ENCODE assay signal across 9 cellular contexts in genomic region chr21:26769613-26770188, GRCh38.
DNase-seq lines count a peak whose midpoint lies in the region; ATAC-seq, FAIRE-seq and TF ChIP-seq lines count a peak whose summit lies in the region.
"Had no signal": no experiment of that assay in that cellular context is flagged by ENCODE, and none has a peak within 500 bp of the region (broad histone marks: within the 10 kb centered on the region; RNA-seq: fewer than 3 reads in every experiment).

No MANE protein-coding gene starts in this region.

- H3K4me3 ChIP-seq in BJ (ENCODE audit: low read depth, low read length) (no peak overlapping the region), Loucy (ENCODE audit: low read length, poor library complexity, severe bottlenecking) (no peak overlapping the region), astrocyte (ENCODE audit: insufficient read depth, low read depth, low read length) (no peak overlapping the region), liver (ENCODE audit: low read depth in 1 of 3, low read length in 3 of 3) (no peak overlapping the region)

- no peak overlapping the region for H3K9ac ChIP-seq in Loucy (ENCODE audit: low read depth, low read length, poor library complexity, severe bottlenecking)
- no peak overlapping the region for H3K9ac ChIP-seq in astrocyte (ENCODE audit: low read length)
- H3K9ac ChIP-seq in liver (ENCODE audit: low read depth in 1 of 2, low read length in 2 of 2) = no peak overlapping the region

- H3K9me3 ChIP-seq in Loucy (ENCODE audit: insufficient read depth, low read depth, low read length) (no peaks in the 10 kb centered on the region), astrocyte (ENCODE audit: insufficient read depth, low read depth, low read length) (no peaks in the 10 kb centered on the region), liver (ENCODE audit: control insufficient read depth in 4 of 4, low read length in 3 of 4) (no peaks in the 10 kb centered on the region)

- TF ChIP-seq CTCF in BJ (IDR thresholded peaks at IDR 0.05; ENCODE audit: insufficient read depth, low read depth, low read length) (peak; percentile 56), Loucy (conservative IDR thresholded peaks at IDR 0.05; ENCODE audit: low read length) (peak; percentile 63), astrocyte (IDR thresholded peaks at IDR 0.05; ENCODE audit: insufficient read depth, low read depth, low read length) (peak; percentile 45), liver (IDR thresholded peaks at IDR 0.05; ENCODE audit: low read depth, low read length, missing input control) (peak; percentile 37)

- H3K27ac Mint-ChIP-seq in astrocyte (ENCODE audit: unreplicated experiment) = peak overlapping the region; percentile 48

- H3K27me3 ChIP-seq in BJ (ENCODE audit: control insufficient read depth, insufficient read depth, low read length) (no peaks in the 10 kb centered on the region), Loucy (ENCODE audit: insufficient read depth, low read length, poor library complexity, severe bottlenecking) (no peaks in the 10 kb centered on the region), astrocyte (ENCODE audit: insufficient read depth, low read length) (no peaks in the 10 kb centered on the region), liver (ENCODE audit: control insufficient read depth in 4 of 4, insufficient read depth in 4 of 4, low read length in 3 of 4) (peaks cover 0 to 2% (median 0%) of the 10 kb centered on the region in 4 donors)

- no peak overlapping the region for H3K4me3 Mint-ChIP-seq in astrocyte (ENCODE audit: unreplicated experiment)

- H3K79me2 ChIP-seq in Loucy (ENCODE audit: insufficient read depth, low read length) (no peaks in the 10 kb centered on the region), astrocyte (ENCODE audit: insufficient read depth, low read length) (no peaks in the 10 kb centered on the region)

- 39% methylated on average over 6 of the region's 6 CpGs for WGBS in liver

- no peaks in the 10 kb centered on the region for H4K20me1 ChIP-seq in Loucy (ENCODE audit: insufficient read depth, low read length, poor library complexity, severe bottlenecking)
- H4K20me1 ChIP-seq in astrocyte (ENCODE audit: insufficient read depth, low read length) = no peaks in the 10 kb centered on the region

- H3K27ac ChIP-seq in astrocyte (ENCODE audit: low read depth, low read length) (no peak overlapping the region), liver (ENCODE audit: low read depth in 1 of 2, low read length in 2 of 2) (no peak overlapping the region)

- no peaks in the 10 kb centered on the region for H3K27me3 Mint-ChIP-seq in astrocyte (ENCODE audit: low read depth, unreplicated experiment)

- H3K4me2 ChIP-seq in Loucy (ENCODE audit: low read depth, low read length, poor library complexity, severe bottlenecking) = no peak overlapping the region
- H3K4me2 ChIP-seq in astrocyte (ENCODE audit: low read length) = no peak overlapping the region

- H3K9me2 ChIP-seq in Loucy (replicated peaks; ENCODE audit: low read depth, low read length) = no peaks in the 10 kb centered on the region

- H3K4me1 ChIP-seq in Loucy (ENCODE audit: insufficient read depth, low read length, poor library complexity, severe bottlenecking) (no peaks in the 10 kb centered on the region), astrocyte (ENCODE audit: insufficient read depth, low read length) (no peaks in the 10 kb centered on the region), liver (ENCODE audit: control insufficient read depth in 4 of 4, insufficient read depth in 4 of 4, low read length in 3 of 4) (no peaks in the 10 kb centered on the region)

- no peaks in the 10 kb centered on the region for H3F3A ChIP-seq in Loucy (ENCODE audit: low read depth)

- FAIRE-seq in astrocyte (lab: Jason Lieb, UNC) = peak; percentile 71

- peak; percentile 60 to 70 for TF ChIP-seq RAD21 in liver (IDR thresholded peaks at IDR 0.05)

- no peaks in the 10 kb centered on the region for H3K9me3 Mint-ChIP-seq in astrocyte (ENCODE audit: unreplicated experiment)

- POLR2A ChIA-PET in BJ (lab: Charles Lee) = no interaction called here

- CTCF ChIA-PET in BJ (lab: Yijun Ruan, JAX) = interaction anchor here (0.8 to 1.5 kb wide), 3 partner anchors 12 to 75 kb away, joined by 3 to 6 read pairs (median 4); no protein-coding TSS in a partner anchor

- peaks cover 7% of the 10 kb centered on the region for H3K4me1 Mint-ChIP-seq in astrocyte (ENCODE audit: low read depth, unreplicated experiment)

- H3K36me3 ChIP-seq in BJ (ENCODE audit: control insufficient read depth, insufficient read depth, low read length) (no peaks in the 10 kb centered on the region), Loucy (ENCODE audit: insufficient read depth, low read length) (no peaks in the 10 kb centered on the region), astrocyte (ENCODE audit: insufficient read depth, low read length) (no peaks in the 10 kb centered on the region), liver (ENCODE audit: control insufficient read depth in 4 of 4, insufficient read depth in 3 of 4, low read depth in 1 of 4, low read length in 3 of 4) (no peaks in the 10 kb centered on the region)

- ATAC-seq in HG03025 (IDR thresholded peaks at IDR 0.05; ENCODE audit: low FRiP score, unreplicated experiment) = no peak
- ATAC-seq in GM21619 (IDR thresholded peaks at IDR 0.05; ENCODE audit: unreplicated experiment) = no peak
- ATAC-seq in HG03097 (IDR thresholded peaks at IDR 0.05; ENCODE audit: low FRiP score, unreplicated experiment) = no peak
- ATAC-seq in HG03432 (IDR thresholded peaks at IDR 0.05; ENCODE audit: unreplicated experiment) = no peak
- ATAC-seq: HCT116 had no signal

- DNase-seq in BJ (ENCODE audit: low read depth) = no peak
- DNase-seq in astrocyte (ENCODE audit: low read depth) = no peak

- 0 out of 2 replicates have a peak overlapping the region, but pooled peaks have one; percentile 4 for H2AFZ ChIP-seq in Loucy (ENCODE audit: low read length)
- H2AFZ ChIP-seq in astrocyte (ENCODE audit: low read depth, low read length) = no peak overlapping the region

- no peaks in the 10 kb centered on the region for H3K36me3 Mint-ChIP-seq in astrocyte (ENCODE audit: low read depth, unreplicated experiment)

TF ChIP-seq in liver, 16 proteins besides CTCF, POLR2A, EP300 and RAD21:
- TF ChIP-seq, protein P1, sequence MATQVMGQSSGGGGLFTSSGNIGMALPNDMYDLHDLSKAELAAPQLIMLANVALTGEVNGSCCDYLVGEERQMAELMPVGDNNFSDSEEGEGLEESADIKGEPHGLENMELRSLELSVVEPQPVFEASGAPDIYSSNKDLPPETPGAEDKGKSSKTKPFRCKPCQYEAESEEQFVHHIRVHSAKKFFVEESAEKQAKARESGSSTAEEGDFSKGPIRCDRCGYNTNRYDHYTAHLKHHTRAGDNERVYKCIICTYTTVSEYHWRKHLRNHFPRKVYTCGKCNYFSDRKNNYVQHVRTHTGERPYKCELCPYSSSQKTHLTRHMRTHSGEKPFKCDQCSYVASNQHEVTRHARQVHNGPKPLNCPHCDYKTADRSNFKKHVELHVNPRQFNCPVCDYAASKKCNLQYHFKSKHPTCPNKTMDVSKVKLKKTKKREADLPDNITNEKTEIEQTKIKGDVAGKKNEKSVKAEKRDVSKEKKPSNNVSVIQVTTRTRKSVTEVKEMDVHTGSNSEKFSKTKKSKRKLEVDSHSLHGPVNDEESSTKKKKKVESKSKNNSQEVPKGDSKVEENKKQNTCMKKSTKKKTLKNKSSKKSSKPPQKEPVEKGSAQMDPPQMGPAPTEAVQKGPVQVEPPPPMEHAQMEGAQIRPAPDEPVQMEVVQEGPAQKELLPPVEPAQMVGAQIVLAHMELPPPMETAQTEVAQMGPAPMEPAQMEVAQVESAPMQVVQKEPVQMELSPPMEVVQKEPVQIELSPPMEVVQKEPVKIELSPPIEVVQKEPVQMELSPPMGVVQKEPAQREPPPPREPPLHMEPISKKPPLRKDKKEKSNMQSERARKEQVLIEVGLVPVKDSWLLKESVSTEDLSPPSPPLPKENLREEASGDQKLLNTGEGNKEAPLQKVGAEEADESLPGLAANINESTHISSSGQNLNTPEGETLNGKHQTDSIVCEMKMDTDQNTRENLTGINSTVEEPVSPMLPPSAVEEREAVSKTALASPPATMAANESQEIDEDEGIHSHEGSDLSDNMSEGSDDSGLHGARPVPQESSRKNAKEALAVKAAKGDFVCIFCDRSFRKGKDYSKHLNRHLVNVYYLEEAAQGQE (IDR thresholded peaks at IDR 0.05) = no peak
- TF ChIP-seq RXRA (IDR thresholded peaks at IDR 0.05) = no peak
- TF ChIP-seq FOXA2 (IDR thresholded peaks at IDR 0.05) = no peak
- TF ChIP-seq EGR1 (IDR thresholded peaks at IDR 0.05; ENCODE audit: low read depth in 2 of 2) = no peak
- TF ChIP-seq HNF4A (conservative IDR thresholded peaks at IDR 0.05) = no peak
- TF ChIP-seq TAF1 (conservative IDR thresholded peaks at IDR 0.05) = no peak
- no peak for TF ChIP-seq MAX (IDR thresholded peaks at IDR 0.05)
- TF ChIP-seq FOXA1 (IDR thresholded peaks at IDR 0.05) = no peak
- TF ChIP-seq, protein P2, sequence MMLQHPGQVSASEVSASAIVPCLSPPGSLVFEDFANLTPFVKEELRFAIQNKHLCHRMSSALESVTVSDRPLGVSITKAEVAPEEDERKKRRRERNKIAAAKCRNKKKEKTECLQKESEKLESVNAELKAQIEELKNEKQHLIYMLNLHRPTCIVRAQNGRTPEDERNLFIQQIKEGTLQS (IDR thresholded peaks at IDR 0.05) = no peak
- no peak for TF ChIP-seq SP1 (IDR thresholded peaks at IDR 0.05)
- no peak for TF ChIP-seq JUND (IDR thresholded peaks at IDR 0.05)
TF ChIP-seq in liver: peak in this region for 0.
